In genomic region chr9:32526042-32526706, GRCh38 we compare ENCODE assay signal across 8 cellular contexts. TPM values are rescaled to one million over a fixed set of nuclear protein-coding genes. Genes with fewer than 3 reads are reported as not detected.
DNase-seq lines count a peak whose midpoint lies in the region; ATAC-seq and TF ChIP-seq lines count a peak whose summit lies in the region.

Gene RIGI, minus strand, starts transcription at chr9:32526196. Its CDS starts 30 bp downstream, at chr9:32526166.

- peak within 1 kb of the TSS; percentile 88 for H2AFZ ChIP-seq in Karpas-422 (ENCODE audit: low read length)
- peak within 1 kb of the TSS; percentile 94 for H2AFZ ChIP-seq in neural progenitor cell (replicated peaks)

- no peaks in the 10 kb centered on the region for H4K20me1 ChIP-seq in Karpas-422 (ENCODE audit: insufficient read depth, low read depth, low read length)
- H4K20me1 ChIP-seq in neural progenitor cell (ENCODE audit: low read depth): no peaks in the 10 kb centered on the region

- H3K27me3 ChIP-seq in Karpas-422 (ENCODE audit: low read length) (no peaks in the 10 kb centered on the region), neural progenitor cell (no peaks in the 10 kb centered on the region)

- H3K9me3 ChIP-seq in Karpas-422 (ENCODE audit: low read length): no peaks in the 10 kb centered on the region
- no peaks in the 10 kb centered on the region for H3K9me3 ChIP-seq in neural progenitor cell (ENCODE audit: low read depth)

- peaks cover 14% of the 10 kb centered on the region for H3F3A ChIP-seq in neural progenitor cell (ENCODE audit: low read depth)

- DNase-seq in EH (ENCODE audit: low read depth) (peak; percentile 93), Karpas-422 (peak; percentile 78), RPMI8226 (peak; percentile 87), fibroblast of villous mesenchyme (ENCODE audit: low read depth) (peak; percentile 95), neural progenitor cell (ENCODE audit: low spot score) (peak; percentile 83), stromal cell of bone marrow (ENCODE audit: low read depth) (peak; percentile 92)
- peak; percentile 94 for DNase-seq in activated effector memory CD4-positive, alpha-beta T cell treated with anti-CD3 and anti-CD28 coated beads, Interleukin-2, amount 50 U/mL, for 16 hours

- TF ChIP-seq CTCF in fibroblast of villous mesenchyme (IDR thresholded peaks at IDR 0.05; ENCODE audit: insufficient read depth, low read depth, low read length) (peak; percentile 45), neural progenitor cell (IDR thresholded peaks at IDR 0.05) (peak; percentile 70)

- peak within 1 kb of the TSS; percentile 92 for H3K4me3 Mint-ChIP-seq in neural progenitor cell

- H3K4me2 ChIP-seq in Karpas-422 (ENCODE audit: low read depth, low read length, poor library complexity, severe bottlenecking) (peak within 1 kb of the TSS; percentile 98), neural progenitor cell (peak within 1 kb of the TSS; percentile 92)

- no peaks in the 10 kb centered on the region for H3K27me3 Mint-ChIP-seq in neural progenitor cell (ENCODE audit: insufficient read depth, low read depth)

- ATAC-seq in GM21825 (IDR thresholded peaks at IDR 0.05; ENCODE audit: unreplicated experiment): peak; percentile 73

- H3K27ac ChIP-seq in Karpas-422 (ENCODE audit: low read length): peak within 1 kb of the TSS; percentile 70
- H3K27ac ChIP-seq in neural progenitor cell: no peak within 1 kb of the TSS

- H3K9me3 Mint-ChIP-seq in neural progenitor cell: peaks cover 5% of the 10 kb centered on the region

- H3K9ac ChIP-seq in Karpas-422 (ENCODE audit: low read length) (peak within 1 kb of the TSS; percentile 80), neural progenitor cell (no peak within 1 kb of the TSS)

- H3K36me3 ChIP-seq in Karpas-422 (ENCODE audit: insufficient read depth, low read length) (no peaks in the 10 kb centered on the region), neural progenitor cell (no peaks in the 10 kb centered on the region)

- H3K9me2 ChIP-seq in Karpas-422 (replicated peaks; ENCODE audit: insufficient read depth, low read length): no peaks in the 10 kb centered on the region

- H3K79me2 ChIP-seq in Karpas-422 (ENCODE audit: low read length) (peaks cover 31% of the 10 kb centered on the region), neural progenitor cell (ENCODE audit: low read depth) (no peaks in the 10 kb centered on the region)

- H3K36me3 Mint-ChIP-seq in neural progenitor cell: peaks cover 4% of the 10 kb centered on the region

- H3K4me1 Mint-ChIP-seq in neural progenitor cell: peaks cover 15% of the 10 kb centered on the region

- H3K4me1 ChIP-seq in Karpas-422 (ENCODE audit: low read length): peaks cover 30% of the 10 kb centered on the region
- H3K4me1 ChIP-seq in neural progenitor cell: peaks cover 10% of the 10 kb centered on the region

- H3K4me3 ChIP-seq in Karpas-422 (ENCODE audit: low read length): peak within 1 kb of the TSS; percentile 87
- H3K4me3 ChIP-seq in fibroblast of villous mesenchyme (ENCODE audit: low read depth, low read length): peak within 1 kb of the TSS; percentile 80
- peak within 1 kb of the TSS; percentile 55 for H3K4me3 ChIP-seq in neural progenitor cell

- no peak within 1 kb of the TSS for H3K27ac Mint-ChIP-seq in neural progenitor cell

RNA-seq across cellular contexts. Expression of gene RIGI, which starts in this region (rescaled TPM):
- total RNA-seq in Karpas-422 (2014; rRNA removed; shearing (Covaris generic); ENCODE audit: low replicate concordance): 6.6 and 13.2 TPM in 2 replicates
- total RNA-seq in fibroblast of villous mesenchyme (8.7 and 22.0 TPM in 2 replicates), neural progenitor cell (ENCODE audit: low replicate concordance) (5.7 and 9.9 TPM in 2 replicates)
